Comparison of ENCODE assay signal across 18 cellular contexts in genomic region chr9:92142329-92142728, GRCh38. TPM values are rescaled to one million over a fixed set of nuclear protein-coding genes. Genes with fewer than 3 reads are reported as not detected.
DNase-seq lines count a peak whose midpoint lies in the region; ATAC-seq, FAIRE-seq and TF ChIP-seq lines count a peak whose summit lies in the region.
"Had no signal": no experiment of that assay in that cellular context is flagged by ENCODE, and none has a peak within 500 bp of the region (broad histone marks: within the 10 kb centered on the region; RNA-seq: fewer than 3 reads in every experiment).

No MANE protein-coding gene starts in this region.

- no peak overlapping the region for H3K4ac ChIP-seq in trophoblast cell (ENCODE audit: low read depth, low read length)

- H2BK120ac ChIP-seq in trophoblast cell (ENCODE audit: insufficient read depth, low read length, poor library complexity), result no peak overlapping the region

- H3K4me1 Mint-ChIP-seq in astrocyte (ENCODE audit: low read depth, unreplicated experiment), result peaks cover 16% of the 10 kb centered on the region

- H3K79me2 ChIP-seq in astrocyte (ENCODE audit: insufficient read depth, low read length), result no peaks in the 10 kb centered on the region
- H3K79me2 ChIP-seq in trophoblast cell (ENCODE audit: control insufficient read depth, insufficient read depth, low read length, poor library complexity), result peaks cover 9% of the 10 kb centered on the region

- H2BK5ac ChIP-seq in trophoblast cell (ENCODE audit: low read depth, low read length, poor library complexity), result no peak overlapping the region

- peaks cover 28% of the 10 kb centered on the region for H3K4me1 ChIP-seq in BLaER1
- peaks cover 27% of the 10 kb centered on the region for H3K4me1 ChIP-seq in astrocyte (ENCODE audit: insufficient read depth, low read length)
- peaks cover 9 to 20% of the 10 kb centered on the region in 2 experiments for H3K4me1 ChIP-seq in trophoblast cell (ENCODE audit: control insufficient read depth in 1 of 2, insufficient read depth in 2 of 2, low read length in 2 of 2)

- ATAC-seq in HG02571 (IDR thresholded peaks at IDR 0.05; ENCODE audit: unreplicated experiment), result no peak

- no CpG with 5 or more reads among the region's 8 CpGs for WGBS in trophoblast cell (ENCODE audit: extremely low coverage, insufficient coverage, insufficient read length)

- H3K36me3 Mint-ChIP-seq in astrocyte (ENCODE audit: low read depth, unreplicated experiment), result peaks cover 8% of the 10 kb centered on the region

- H3K27ac ChIP-seq in BLaER1 (no peak overlapping the region), astrocyte (ENCODE audit: low read depth, low read length) (no peak overlapping the region), trophoblast cell (ENCODE audit: low read depth, low read length) (no peak overlapping the region)
- H3K27ac ChIP-seq: C4-2B had no signal

- peaks cover 16% of the 10 kb centered on the region for H3K27me3 Mint-ChIP-seq in astrocyte (ENCODE audit: low read depth, unreplicated experiment)

- H3K9me3 ChIP-seq in BLaER1 (no peaks in the 10 kb centered on the region), astrocyte (ENCODE audit: insufficient read depth, low read depth, low read length) (no peaks in the 10 kb centered on the region), trophoblast cell (ENCODE audit: insufficient read depth, low read depth, low read length) (no peaks in the 10 kb centered on the region)

- H2AFZ ChIP-seq in astrocyte (ENCODE audit: low read depth, low read length) (no peak overlapping the region), trophoblast cell (ENCODE audit: insufficient read depth, low read length, poor library complexity) (no peak overlapping the region)

- H3K18ac ChIP-seq in trophoblast cell (ENCODE audit: low read length), result no peak overlapping the region

- H4K12ac ChIP-seq in trophoblast cell (ENCODE audit: low read depth, low read length), result no peak overlapping the region

- H3K36me3 ChIP-seq in BLaER1, result no peaks in the 10 kb centered on the region
- H3K36me3 ChIP-seq in astrocyte (ENCODE audit: insufficient read depth, low read length), result no peaks in the 10 kb centered on the region
- H3K36me3 ChIP-seq in trophoblast cell (ENCODE audit: control insufficient read depth in 1 of 2, insufficient read depth in 2 of 2, low read length in 2 of 2), result no peaks in the 10 kb centered on the region

- peak overlapping the region; percentile 39 for H2AK5ac ChIP-seq in trophoblast cell (ENCODE audit: low read length)

- H3K4me3 Mint-ChIP-seq in astrocyte (ENCODE audit: unreplicated experiment), result peak overlapping the region; percentile 50

- DNase-seq in astrocyte (ENCODE audit: low read depth), result no peak
- peak; percentile 5 for DNase-seq in left kidney (ENCODE audit: low read depth, low spot score)
- no peak for DNase-seq in trophoblast cell
- DNase-seq in midbrain (lab: John Stamatoyannopoulos, UW), result no peak
- DNase-seq in NCI-H2029 (lab: John Stamatoyannopoulos, UW), result no peak
- DNase-seq in activated CD8-positive, alpha-beta memory T cell treated with anti-CD3 and anti-CD28 coated beads, Interleukin-2, amount 50 U/mL, for 4 hours, result no peak
- DNase-seq: H9, MM.1S, NCI-H1105, NCI-H1694 treated with DMSO at 0.1 percent for 48 hours, NCI-H226, NCI-H526, SHP77 had no signal

- H4K8ac ChIP-seq in trophoblast cell (ENCODE audit: low read depth, low read length), result no peak overlapping the region

- H4K20me1 ChIP-seq in BLaER1 (0 out of 2 replicates have a peak, but pooled peaks cover 5% of the 10 kb centered on the region), astrocyte (ENCODE audit: insufficient read depth, low read length) (no peaks in the 10 kb centered on the region)

- no peak overlapping the region for H3K23ac ChIP-seq in trophoblast cell (ENCODE audit: low read length)

- H3K9me3 Mint-ChIP-seq in astrocyte (ENCODE audit: unreplicated experiment), result peaks cover 6% of the 10 kb centered on the region
- H3K9me3 Mint-ChIP-seq: H9 had no signal

- H3K4me2 ChIP-seq in BLaER1, result peak overlapping the region; percentile 32
- no peak overlapping the region for H3K4me2 ChIP-seq in astrocyte (ENCODE audit: low read length)
- H3K4me2 ChIP-seq in trophoblast cell (ENCODE audit: low read length), result peak overlapping the region; percentile 22

- H2BK12ac ChIP-seq in trophoblast cell (ENCODE audit: low read length), result peak overlapping the region; percentile 5

- H3K27ac Mint-ChIP-seq in astrocyte (ENCODE audit: unreplicated experiment), result no peak overlapping the region
- H3K27ac Mint-ChIP-seq: H9 had no signal

- H3K9ac ChIP-seq in BLaER1 (no peak overlapping the region), astrocyte (ENCODE audit: low read length) (no peak overlapping the region), trophoblast cell (ENCODE audit: low read length) (no peak overlapping the region)

- peak overlapping the region; percentile 8 for H4K91ac ChIP-seq in trophoblast cell (ENCODE audit: low read depth, low read length)

- no peak overlapping the region for H3K14ac ChIP-seq in trophoblast cell (ENCODE audit: low read length)

- H3K27me3 ChIP-seq in BLaER1, result peaks cover 41% of the 10 kb centered on the region
- H3K27me3 ChIP-seq in astrocyte (ENCODE audit: insufficient read depth, low read length), result no peaks in the 10 kb centered on the region
- H3K27me3 ChIP-seq in trophoblast cell (ENCODE audit: insufficient read depth, low read length), result no peaks in the 10 kb centered on the region

- peaks cover 24% of the 10 kb centered on the region for H3K79me1 ChIP-seq in trophoblast cell (ENCODE audit: low read length)

- H3K4me3 ChIP-seq in BLaER1 (no peak overlapping the region), astrocyte (ENCODE audit: insufficient read depth, low read depth, low read length) (no peak overlapping the region), trophoblast cell (ENCODE audit: low read depth, low read length) (no peak overlapping the region)

- no peak for TF ChIP-seq CTCF in astrocyte (IDR thresholded peaks at IDR 0.05; ENCODE audit: insufficient read depth, low read depth, low read length)

- no peak for FAIRE-seq in astrocyte (lab: Jason Lieb, UNC)
- FAIRE-seq: A204.1, GM19239 had no signal

RNA-seq across cellular contexts. Expression of gene SPTLC1, which starts 27.1 kb away (rescaled TPM):
- total RNA-seq in astrocyte, result 75.9 and 82.0 TPM in 2 replicates
- 91.7 and 94.4 TPM in 2 replicates for polyA plus RNA-seq in trophoblast cell (2013)
